In genomic region chr3:52437326-52438103, GRCh38 we compare ENCODE assay signal across 20 cellular contexts. TPM values are rescaled to one million over a fixed set of nuclear protein-coding genes. Genes with fewer than 3 reads are reported as not detected.
DNase-seq lines count a peak whose midpoint lies in the region; ATAC-seq and TF ChIP-seq lines count a peak whose summit lies in the region.
"Had no signal": no experiment of that assay in that cellular context is flagged by ENCODE, and none has a peak within 500 bp of the region (broad histone marks: within the 10 kb centered on the region; RNA-seq: fewer than 3 reads in every experiment).

No MANE protein-coding gene starts in this region.

- H3K27ac Mint-ChIP-seq in nephron (peak overlapping the region; percentile 42 to 76 (median 51)), type B pancreatic cell (no peak overlapping the region), neural progenitor cell (no peak overlapping the region)
- H3K27ac Mint-ChIP-seq: activated CD4-positive, alpha-beta memory T cell treated with anti-CD3 and anti-CD28 coated beads for 36 hours; activated naive CD8-positive, alpha-beta T cell treated with anti-CD3 and anti-CD28 coated beads, Interleukin-2, amount 10 ng/mL, durations not matched to agents 7 days and 5 days; activated T-cell treated with anti-CD3 and anti-CD28 coated beads, Interleukin-2, amount 50 U/mL, for 24 hours; CD8-positive, alpha-beta T cell; progenitor cell of endocrine pancreas had no signal

- WGBS in aorta, 2 donors: 95 to 98% methylated on average over 15 of the region's 15 CpGs

- no peak for DNase-seq in left ventricle myocardium inferior
- no peak for DNase-seq in right atrium auricular region (ENCODE audit: low spot score)
- DNase-seq in colonic mucosa: peak; percentile 75
- DNase-seq in aorta: peak; percentile 33 to 73
- no peak for DNase-seq in type B pancreatic cell (ENCODE audit: extremely low spot score, unreplicated experiment)
- DNase-seq in AG08396 (ENCODE audit: low spot score): no peak
- no peak for DNase-seq in neural progenitor cell (ENCODE audit: low spot score)
- DNase-seq: ACHN; activated CD4-positive, alpha-beta memory T cell treated with anti-CD3 and anti-CD28 coated beads for 36 hours; activated naive CD8-positive, alpha-beta T cell treated with anti-CD3 and anti-CD28 coated beads, Interleukin-2, amount 10 ng/mL, durations not matched to agents 7 days and 5 days; activated T-cell treated with anti-CD3 and anti-CD28 coated beads, Interleukin-2, amount 50 U/mL, for 24 hours; CD8-positive, alpha-beta T cell; effector CD8-positive, alpha-beta T cell; NCI-H1417 treated with DMSO at 0.1 percent for 48 hours; NK-92 treated with Interleukin-12 subunit alpha and Interleukin-12 subunit beta, amount 100 ng/mL, for 24 hours; RPMI8226; trophoblast cell had no signal

- H3K4me1 ChIP-seq in left ventricle myocardium inferior (peaks cover 64% of the 10 kb centered on the region), right atrium auricular region (peaks cover 0 to 46% of the 10 kb centered on the region in 2 donors), colonic mucosa (no peaks in the 10 kb centered on the region), aorta (ENCODE audit: control insufficient read depth in 1 of 2, insufficient read depth in 2 of 2, low read length in 2 of 2) (no peaks in the 10 kb centered on the region), neural progenitor cell (peaks cover 18% of the 10 kb centered on the region)

- H3K4me1 Mint-ChIP-seq in nephron (peaks cover 30% of the 10 kb centered on the region), type B pancreatic cell (ENCODE audit: unreplicated experiment) (peaks cover 15% of the 10 kb centered on the region), neural progenitor cell (peaks cover 21% of the 10 kb centered on the region)
- H3K4me1 Mint-ChIP-seq: activated naive CD8-positive, alpha-beta T cell treated with anti-CD3 and anti-CD28 coated beads, Interleukin-2, amount 10 ng/mL, durations not matched to agents 7 days and 5 days had no signal

- H3K27ac ChIP-seq in left ventricle myocardium inferior (replicated peaks) (peak overlapping the region; percentile 79), right atrium auricular region (peak overlapping the region in 1 of 2 donors; percentile 13), colonic mucosa (no peak overlapping the region), aorta (ENCODE audit: low read depth in 1 of 2, low read length in 2 of 2) (no peak overlapping the region), neural progenitor cell (no peak overlapping the region)

- peak overlapping the region in 1 of 3 experiments; percentile 25 for H3K4me3 Mint-ChIP-seq in nephron
- no peak overlapping the region for H3K4me3 Mint-ChIP-seq in type B pancreatic cell
- H3K4me3 Mint-ChIP-seq in neural progenitor cell: no peak overlapping the region
- H3K4me3 Mint-ChIP-seq: activated CD4-positive, alpha-beta memory T cell treated with anti-CD3 and anti-CD28 coated beads for 36 hours; activated naive CD8-positive, alpha-beta T cell treated with anti-CD3 and anti-CD28 coated beads, Interleukin-2, amount 10 ng/mL, durations not matched to agents 7 days and 5 days; activated T-cell treated with anti-CD3 and anti-CD28 coated beads, Interleukin-2, amount 50 U/mL, for 24 hours; CD8-positive, alpha-beta T cell had no signal

- H3K9me3 ChIP-seq in left ventricle myocardium inferior (replicated peaks) (no peaks in the 10 kb centered on the region), right atrium auricular region (no peaks in the 10 kb centered on the region), colonic mucosa (no peaks in the 10 kb centered on the region), aorta (ENCODE audit: control insufficient read depth, low read length) (no peaks in the 10 kb centered on the region), neural progenitor cell (ENCODE audit: low read depth) (no peaks in the 10 kb centered on the region)

- peaks cover 5% of the 10 kb centered on the region for H3K36me3 ChIP-seq in left ventricle myocardium inferior
- no peaks in the 10 kb centered on the region for H3K36me3 ChIP-seq in right atrium auricular region
- H3K36me3 ChIP-seq in colonic mucosa: no peaks in the 10 kb centered on the region
- no peaks in the 10 kb centered on the region for H3K36me3 ChIP-seq in aorta (ENCODE audit: control insufficient read depth in 1 of 2, insufficient read depth in 2 of 2, low read length in 1 of 2)
- no peaks in the 10 kb centered on the region for H3K36me3 ChIP-seq in neural progenitor cell

- intact Hi-C loops in left ventricle myocardium inferior (cut with micrococcal nuclease): no loop called here
- intact Hi-C loops in colonic mucosa (cut with DNase I): no loop called here
- intact Hi-C loops in aorta (cut with DNase I): no loop called here

- no peak overlapping the region for H3K4me2 ChIP-seq in neural progenitor cell

- H3K4me3 ChIP-seq in left ventricle myocardium inferior (no peak overlapping the region), right atrium auricular region (no peak overlapping the region), colonic mucosa (no peak overlapping the region), aorta (ENCODE audit: low read length in 2 of 2) (no peak overlapping the region), neural progenitor cell (no peak overlapping the region)

- TF ChIP-seq CTCF in left ventricle myocardium inferior (IDR thresholded peaks at IDR 0.05; ENCODE audit: borderline replicate concordance) (no peak), right atrium auricular region (IDR thresholded peaks at IDR 0.05) (no peak), colonic mucosa (IDR thresholded peaks at IDR 0.05) (no peak), nephron (IDR thresholded peaks at IDR 0.05; ENCODE audit: unreplicated experiment in 3 of 3) (no peak), type B pancreatic cell (conservative IDR thresholded peaks at IDR 0.05) (no peak), neural progenitor cell (IDR thresholded peaks at IDR 0.05) (no peak)

- no peaks in the 10 kb centered on the region for H4K20me1 ChIP-seq in neural progenitor cell (ENCODE audit: low read depth)

- H3K9ac ChIP-seq in colonic mucosa (ENCODE audit: low read depth in 2 of 2, low read length in 2 of 2) (no peak overlapping the region), neural progenitor cell (no peak overlapping the region)

- no peaks in the 10 kb centered on the region for H3K9me3 Mint-ChIP-seq in nephron
- no peaks in the 10 kb centered on the region for H3K9me3 Mint-ChIP-seq in type B pancreatic cell
- no peaks in the 10 kb centered on the region for H3K9me3 Mint-ChIP-seq in neural progenitor cell
- H3K9me3 Mint-ChIP-seq: activated CD4-positive, alpha-beta memory T cell treated with anti-CD3 and anti-CD28 coated beads for 36 hours; activated naive CD8-positive, alpha-beta T cell treated with anti-CD3 and anti-CD28 coated beads, Interleukin-2, amount 10 ng/mL, durations not matched to agents 7 days and 5 days; activated T-cell treated with anti-CD3 and anti-CD28 coated beads, Interleukin-2, amount 50 U/mL, for 24 hours; CD8-positive, alpha-beta T cell had no signal

- H3K27me3 ChIP-seq in left ventricle myocardium inferior (ENCODE audit: low read depth) (no peaks in the 10 kb centered on the region), right atrium auricular region (no peaks in the 10 kb centered on the region), colonic mucosa (no peaks in the 10 kb centered on the region), aorta (ENCODE audit: control insufficient read depth in 1 of 2, insufficient read depth in 2 of 2, low read length in 1 of 2) (no peaks in the 10 kb centered on the region), neural progenitor cell (no peaks in the 10 kb centered on the region)

- H3K79me2 ChIP-seq in neural progenitor cell (ENCODE audit: low read depth): no peaks in the 10 kb centered on the region

- peaks cover 17% of the 10 kb centered on the region for H3F3A ChIP-seq in neural progenitor cell (ENCODE audit: low read depth)

- H3K27me3 Mint-ChIP-seq in nephron (ENCODE audit: low read depth): no peaks in the 10 kb centered on the region
- no peaks in the 10 kb centered on the region for H3K27me3 Mint-ChIP-seq in type B pancreatic cell
- H3K27me3 Mint-ChIP-seq in neural progenitor cell (ENCODE audit: insufficient read depth, low read depth): peaks cover 6% of the 10 kb centered on the region
- H3K27me3 Mint-ChIP-seq: activated CD4-positive, alpha-beta memory T cell treated with anti-CD3 and anti-CD28 coated beads for 36 hours; activated T-cell treated with anti-CD3 and anti-CD28 coated beads, Interleukin-2, amount 50 U/mL, for 24 hours had no signal

- no peak overlapping the region for H2AFZ ChIP-seq in neural progenitor cell (replicated peaks)

- ATAC-seq in aorta (ENCODE audit: low FRiP score): no peak
- ATAC-seq: CD8-positive, alpha-beta T cell; HCT116 had no signal

- no peaks in the 10 kb centered on the region for H3K36me3 Mint-ChIP-seq in nephron (ENCODE audit: low read depth)
- no peaks in the 10 kb centered on the region for H3K36me3 Mint-ChIP-seq in type B pancreatic cell
- no peaks in the 10 kb centered on the region for H3K36me3 Mint-ChIP-seq in neural progenitor cell
- H3K36me3 Mint-ChIP-seq: activated CD4-positive, alpha-beta memory T cell treated with anti-CD3 and anti-CD28 coated beads for 36 hours; activated naive CD8-positive, alpha-beta T cell treated with anti-CD3 and anti-CD28 coated beads, Interleukin-2, amount 10 ng/mL, durations not matched to agents 7 days and 5 days; CD8-positive, alpha-beta T cell had no signal

RNA-seq across cellular contexts. Expression of gene SEMA3G, which starts 7.4 kb away (rescaled TPM):
- 9.2 TPM for total RNA-seq in left ventricle myocardium inferior
- 10 to 100 TPM; 11.8 to 12.6 TPM for total RNA-seq in right atrium auricular region
- 1 to 10 TPM; 2.4 to 2.6 TPM for total RNA-seq in colonic mucosa
- total RNA-seq in aorta: 10 to 100 TPM; 12.5 to 23.8 TPM
- under 1 TPM in 1 of 2 donors, not detected in 1; 0.26 TPM for polyA plus RNA-seq in aorta
- 0.45 and 0.77 TPM in 2 replicates for total RNA-seq in type B pancreatic cell (ENCODE audit: low replicate concordance)
- total RNA-seq in neural progenitor cell (ENCODE audit: low replicate concordance): 0.79 and 3.4 TPM in 2 replicates

RNA-seq across cellular contexts. Expression of gene TNNC1, which starts 16.3 kb away (rescaled TPM):
- 8,962 TPM for total RNA-seq in left ventricle myocardium inferior
- total RNA-seq in right atrium auricular region: 1,000 to 10,000 TPM; 4,697 to 8,249 TPM
- 1 to 10 TPM; 1.1 to 1.5 TPM for total RNA-seq in colonic mucosa
- total RNA-seq in aorta: 1 to 10 TPM; 2.6 to 4.7 TPM
- polyA plus RNA-seq in aorta: 10 to 100 TPM in 1 of 2 donors, 1 to 10 TPM in 1; 3.0 to 20.7 TPM
- 6.6 and 16.6 TPM in 2 replicates for total RNA-seq in type B pancreatic cell (ENCODE audit: low replicate concordance)
- total RNA-seq in neural progenitor cell (ENCODE audit: low replicate concordance): 0.67 and 5.8 TPM in 2 replicates

RNA-seq across cellular contexts. Expression of gene NISCH, which starts 17.9 kb away (rescaled TPM):
- total RNA-seq in left ventricle myocardium inferior (44.3 TPM), right atrium auricular region (10 to 100 TPM; 29.2 to 49.6 TPM), colonic mucosa (10 to 100 TPM; 43.2 to 60.5 TPM), aorta (100 to 1,000 TPM in 1 of 2 donors, 10 to 100 TPM in 1; 80.9 to 157 TPM), type B pancreatic cell (ENCODE audit: low replicate concordance) (105 and 149 TPM in 2 replicates), neural progenitor cell (ENCODE audit: low replicate concordance) (80.5 and 146 TPM in 2 replicates)
- 100 to 1,000 TPM in 1 of 2 donors, 10 to 100 TPM in 1; 13.3 to 122 TPM for polyA plus RNA-seq in aorta

RNA-seq across cellular contexts. Expression of gene PHF7, which starts 27.1 kb away (rescaled TPM):
- total RNA-seq in left ventricle myocardium inferior (16.8 TPM), right atrium auricular region (10 to 100 TPM; 10.1 to 17.6 TPM), colonic mucosa (10 to 100 TPM in 1 of 2 donors, 1 to 10 TPM in 1; 8.7 to 10.9 TPM), aorta (1 to 10 TPM; 7.7 to 8.0 TPM), type B pancreatic cell (ENCODE audit: low replicate concordance) (3.9 and 8.2 TPM in 2 replicates), neural progenitor cell (ENCODE audit: low replicate concordance) (9.9 and 13.0 TPM in 2 replicates)
- polyA plus RNA-seq in aorta: 1 to 10 TPM; 7.1 to 8.5 TPM

RNA-seq across cellular contexts. Expression of gene BAP1, which starts 27.7 kb away (rescaled TPM):
- total RNA-seq in left ventricle myocardium inferior: 54.2 TPM
- total RNA-seq in right atrium auricular region: 10 to 100 TPM; 38.8 to 53.9 TPM
- total RNA-seq in colonic mucosa: 10 to 100 TPM; 65.6 to 95.1 TPM
- 10 to 100 TPM; 62.7 to 74.4 TPM for total RNA-seq in aorta
- 10 to 100 TPM; 29.4 to 99.6 TPM for polyA plus RNA-seq in aorta
- 80.9 and 106 TPM in 2 replicates for total RNA-seq in type B pancreatic cell (ENCODE audit: low replicate concordance)
- total RNA-seq in neural progenitor cell (ENCODE audit: low replicate concordance): 55.5 and 102 TPM in 2 replicates

Comparison
In these comparisons a context has a peak if more than half of its experiments do, and no peak if none do; other contexts are left out.
1. DNase-seq: peak in colonic mucosa (single experiment) and aorta (2 of 2); none in left ventricle myocardium inferior (single experiment), right atrium auricular region (single experiment), type B pancreatic cell (single experiment), AG08396 (single experiment) and neural progenitor cell (single experiment).
2. H3K27ac Mint-ChIP-seq: peak in nephron (3 of 3); none in type B pancreatic cell (single experiment) and neural progenitor cell (single experiment).
3. RNA of gene TNNC1, which starts 16.3 kb away (total RNA-seq): 8,962 TPM in left ventricle myocardium inferior (single experiment) and 4,697 to 8,249 TPM in right atrium auricular region; 6.6 to 16.6 TPM in type B pancreatic cell, 2.6 to 4.7 TPM in aorta, 1.1 to 1.5 TPM in colonic mucosa and 0.67 to 5.8 TPM in neural progenitor cell; every median in the first group is over 100 times any median in the second.